20 cellular contexts compared by ENCODE assay signal in genomic region chr5:35921930-35922329, GRCh38. TPM values are rescaled to one million over a fixed set of nuclear protein-coding genes. Genes with fewer than 3 reads are reported as not detected.
DNase-seq lines count a peak whose midpoint lies in the region; ATAC-seq, FAIRE-seq and TF ChIP-seq lines count a peak whose summit lies in the region.
"Had no signal": no experiment of that assay in that cellular context is flagged by ENCODE, and none has a peak within 500 bp of the region (broad histone marks: within the 10 kb centered on the region; RNA-seq: fewer than 3 reads in every experiment).

No MANE protein-coding gene starts in this region.

- H2AFZ ChIP-seq in OCI-LY7 (ENCODE audit: low read length) = peak overlapping the region; percentile 66; the same call in 1 of the 2 replicates

- peak; percentile 22 for DNase-seq in activated CD4-positive, alpha-beta T cell treated with anti-CD3 and anti-CD28 coated beads for 36 hours
- no peak for DNase-seq in activated CD4-positive, alpha-beta T cell treated with anti-CD3 and anti-CD28 coated beads, Interleukin-2, amount 50 U/mL, for 48 hours
- no peak for DNase-seq in GM13977 (ENCODE audit: low spot score)
- DNase-seq in OCI-LY7 (ENCODE audit: low spot score) = peak; percentile 74
- no peak for DNase-seq in NCI-H2081 (lab: John Stamatoyannopoulos, UW)
- no peak for DNase-seq in D721Med (ENCODE audit: insufficient read length, low spot score)
- DNase-seq: 8988T; AML-193; C1 segment of cervical spinal cord; CD4-positive, alpha-beta T cell; DMS153; DMS79 treated with DMSO at 0.1 percent for 48 hours; GF-D8 had no signal

- no TSS peak for BruUV-seq in OCI-LY7 (replicated peaks; lab: Mats Ljungman, UMichigan)

- H3K27ac Mint-ChIP-seq in activated CD4-positive, alpha-beta T cell treated with anti-CD3 and anti-CD28 coated beads for 36 hours = no peak overlapping the region
- H3K27ac Mint-ChIP-seq: CD4-positive, alpha-beta T cell had no signal

- FAIRE-seq in D721Med (lab: Jason Lieb, UNC) = no peak
- FAIRE-seq: GM12891, K562 had no signal

- no peak overlapping the region; a peak in 1 of 22 replicates for H3K9ac ChIP-seq in BLaER1 treated with 17β-estradiol and CSF1 and Interleukin-3, amounts not matched to agents 10 nM and 100 nM

- H3K27me3 Mint-ChIP-seq in activated CD4-positive, alpha-beta T cell treated with anti-CD3 and anti-CD28 coated beads for 36 hours = no peaks in the 10 kb centered on the region
- H3K27me3 Mint-ChIP-seq: CD4-positive, alpha-beta T cell had no signal

- H3K4me2 ChIP-seq in BLaER1 treated with 17β-estradiol and CSF1 and Interleukin-3, amounts not matched to agents 10 nM and 100 nM = peak overlapping the region in 8 of 11 experiments; percentile 10 to 60 (median 49); a peak in 12 of 22 replicates
- peak overlapping the region; percentile 24; the same call in 1 of the 2 replicates for H3K4me2 ChIP-seq in OCI-LY7 (ENCODE audit: low read length)

- H3K4me1 ChIP-seq in BLaER1 treated with 17β-estradiol and CSF1 and Interleukin-3, amounts not matched to agents 10 nM and 100 nM = peaks cover 12 to 75% (median 56%) of the 10 kb centered on the region in 10 experiments; a peak in 19 of 20 replicates
- peaks cover 46% of the 10 kb centered on the region for H3K4me1 ChIP-seq in OCI-LY7 (ENCODE audit: insufficient read depth, low read length, poor library complexity, severe bottlenecking)

- no peak for ATAC-seq in activated CD4-positive, alpha-beta T cell treated with anti-CD3 and anti-CD28 coated beads for 36 hours
- no peak for ATAC-seq in GM21423 (IDR thresholded peaks at IDR 0.05; ENCODE audit: unreplicated experiment)
- ATAC-seq: HCT116, K562 had no signal

- intact Hi-C loops in activated CD4-positive, alpha-beta T cell treated with anti-CD3 and anti-CD28 coated beads for 36 hours (cut with DNase I, micrococcal nuclease) = loop anchor here (10.0 kb wide), 2 partner anchors 607 to 997 kb away; partner anchors contain the start of gene DNAJC21 (in 1 of the 2)
- intact Hi-C loops in OCI-LY7 (cut with micrococcal nuclease; ENCODE audit: unreplicated experiment) = no loop called here

- H3K9me3 ChIP-seq in BLaER1 treated with 17β-estradiol and CSF1 and Interleukin-3, amounts not matched to agents 10 nM and 100 nM (replicated peaks in 1 of 11) = peaks cover 22 to 42% (median 38%) of the 10 kb centered on the region in 11 experiments
- peaks cover 24% of the 10 kb centered on the region; the same call in 1 of the 2 replicates for H3K9me3 ChIP-seq in OCI-LY7 (ENCODE audit: low read length)

- H3K4me1 Mint-ChIP-seq in activated CD4-positive, alpha-beta T cell treated with anti-CD3 and anti-CD28 coated beads for 36 hours = peaks cover 71% of the 10 kb centered on the region

- in situ Hi-C loops in GM13977 (cut with MboI; ENCODE audit: low pct_unique_long_range_greater_than_20kb, low sequenced_read_pairs, unreplicated experiment) = loop anchor here (10.0 kb wide), 1 partner anchor 147 kb away; no protein-coding TSS in a partner anchor

- peak overlapping the region in 5 of 11 experiments; percentile 26 to 56 (median 37); a peak in 9 of 22 replicates for H3K27ac ChIP-seq in BLaER1 treated with 17β-estradiol and CSF1 and Interleukin-3, amounts not matched to agents 10 nM and 100 nM
- H3K27ac ChIP-seq in OCI-LY7 (ENCODE audit: low read depth, low read length, poor library complexity, severe bottlenecking) = peak overlapping the region; percentile 3
- H3K27ac ChIP-seq: HL-60 had no signal

- no peaks in the 10 kb centered on the region for H3K79me2 ChIP-seq in OCI-LY7 (ENCODE audit: insufficient read depth, low read depth, low read length)

- TF ChIP-seq CTCF in GM13977 (IDR thresholded peaks at IDR 0.05; ENCODE audit: extremely low read depth, insufficient read depth, missing control alignments) (peak; percentile 29), OCI-LY7 (conservative IDR thresholded peaks at IDR 0.05; ENCODE audit: low read length) (peak; percentile 65), D721Med (IDR thresholded peaks at IDR 0.05; ENCODE audit: insufficient read depth, missing control alignments) (no peak)

- H3K36me3 ChIP-seq in BLaER1 treated with 17β-estradiol and CSF1 and Interleukin-3, amounts not matched to agents 10 nM and 100 nM = peaks cover 0 to 22% (median 8%) of the 10 kb centered on the region in 11 experiments; a peak in 9 of 22 replicates
- peaks cover 13% of the 10 kb centered on the region; the same call in 1 of the 2 replicates for H3K36me3 ChIP-seq in OCI-LY7 (ENCODE audit: insufficient read depth, low read length)

- H3K9me3 Mint-ChIP-seq in activated CD4-positive, alpha-beta T cell treated with anti-CD3 and anti-CD28 coated beads for 36 hours (ENCODE audit: low read depth) = peaks cover 8% of the 10 kb centered on the region

- H3K4me3 ChIP-seq in BLaER1 treated with 17β-estradiol and CSF1 and Interleukin-3, amounts not matched to agents 10 nM and 100 nM = no peak overlapping the region
- H3K4me3 ChIP-seq in OCI-LY7 (ENCODE audit: low read depth, low read length, poor library complexity, severe bottlenecking) = no peak overlapping the region
- H3K4me3 ChIP-seq: K562 had no signal

- POLR2A ChIA-PET in activated CD4-positive, alpha-beta T cell treated with anti-CD3 and anti-CD28 coated beads for 36 hours (lab: Charles Lee) = interaction anchor here (0.7 kb wide), 1 partner anchor 251 kb away, joined by 3 read pairs; no protein-coding TSS in a partner anchor
- POLR2A ChIA-PET in OCI-LY7 (lab: Charles Lee) = interaction anchor here (0.6 kb wide), 1 partner anchor 96 kb away, joined by 4 read pairs; no protein-coding TSS in a partner anchor

- no peaks in the 10 kb centered on the region for H3K9me2 ChIP-seq in OCI-LY7 (ENCODE audit: insufficient read depth, low read length)

- H4K20me1 ChIP-seq in BLaER1 treated with 17β-estradiol and CSF1 and Interleukin-3, amounts not matched to agents 10 nM and 100 nM = no peaks in the 10 kb centered on the region
- H4K20me1 ChIP-seq in OCI-LY7 (ENCODE audit: insufficient read depth, low read length) = no peaks in the 10 kb centered on the region

- peaks cover 12% of the 10 kb centered on the region for H3K36me3 Mint-ChIP-seq in activated CD4-positive, alpha-beta T cell treated with anti-CD3 and anti-CD28 coated beads for 36 hours (ENCODE audit: low read depth)

- no peaks in the 10 kb centered on the region for H3K27me3 ChIP-seq in BLaER1 treated with 17β-estradiol and CSF1 and Interleukin-3, amounts not matched to agents 10 nM and 100 nM

- CTCF ChIA-PET in activated CD4-positive, alpha-beta T cell treated with anti-CD3 and anti-CD28 coated beads for 36 hours (lab: Charles Lee) = interaction anchor here (0.6 kb wide), 1 partner anchor 68 kb away, joined by 3 read pairs; no protein-coding TSS in a partner anchor
- CTCF ChIA-PET in OCI-LY7 (lab: Charles Lee; ENCODE audit: unreplicated experiment) = interaction anchor here (0.6 to 1.0 kb wide), 2 partner anchors 65 to 128 kb away, joined by 3 to 4 read pairs; partner anchors contain the start of gene IL7R

- no peak overlapping the region for H3K4me3 Mint-ChIP-seq in activated CD4-positive, alpha-beta T cell treated with anti-CD3 and anti-CD28 coated beads for 36 hours
- H3K4me3 Mint-ChIP-seq: CD4-positive, alpha-beta T cell had no signal

RNA-seq across cellular contexts. Expression of gene CAPSL, which starts 16.5 kb away (rescaled TPM):
- total RNA-seq in activated CD4-positive, alpha-beta T cell treated with anti-CD3 and anti-CD28 coated beads for 36 hours = 1 to 10 TPM; 1.0 to 1.7 TPM
- 4.7 and 5.4 TPM in 2 replicates for total RNA-seq in OCI-LY7 (2014; rRNA removed; shearing (Covaris generic))
- total RNA-seq in OCI-LY7 (2022) = not detected in 2 replicates
- total RNA-seq: CD4-positive, alpha-beta T cell; H4; K562 had no signal

Comparison
In these comparisons a context has a peak if more than half of its experiments do, and no peak if none do; other contexts are left out.
1. DNase-seq: peak in activated CD4-positive, alpha-beta T cell treated with anti-CD3 and anti-CD28 coated beads for 36 hours (single experiment) and OCI-LY7 (single experiment); none in activated CD4-positive, alpha-beta T cell treated with anti-CD3 and anti-CD28 coated beads, Interleukin-2, amount 50 U/mL, for 48 hours (0 of 2), GM13977 (single experiment), NCI-H2081 (0 of 2) and D721Med (single experiment).